In genomic region chr6:8079116-8079515, GRCh38 we compare ENCODE assay signal across 16 cellular contexts. TPM values are rescaled to one million over a fixed set of nuclear protein-coding genes. Genes with fewer than 3 reads are reported as not detected.
DNase-seq lines count a peak whose midpoint lies in the region; ATAC-seq and TF ChIP-seq lines count a peak whose summit lies in the region.
"Had no signal": no experiment of that assay in that cellular context is flagged by ENCODE, and none has a peak within 500 bp of the region (broad histone marks: within the 10 kb centered on the region; RNA-seq: fewer than 3 reads in every experiment).

No MANE protein-coding gene starts in this region.

- H2AFZ ChIP-seq in ACC112 (ENCODE audit: low read length, unreplicated experiment): no peak overlapping the region
- no peak overlapping the region for H2AFZ ChIP-seq in hepatocyte

- H4K20me1 ChIP-seq in hepatocyte (ENCODE audit: insufficient read depth, poor library complexity, severe bottlenecking): no peaks in the 10 kb centered on the region
- H4K20me1 ChIP-seq: BLaER1 had no signal

- ATAC-seq in GM21423 (IDR thresholded peaks at IDR 0.05; ENCODE audit: unreplicated experiment) (peak; percentile 46), omental fat pad (ENCODE audit: low FRiP score) (no peak), HG03196 (IDR thresholded peaks at IDR 0.05; ENCODE audit: unreplicated experiment) (no peak)

- H3K79me2 ChIP-seq in ACC112 (ENCODE audit: control insufficient read depth, insufficient read depth, low read length, unreplicated experiment) (peaks cover 7% of the 10 kb centered on the region), hepatocyte (peaks cover 2% of the 10 kb centered on the region)

- no peaks in the 10 kb centered on the region for H3K27me3 ChIP-seq in ACC112 (ENCODE audit: insufficient read depth, low read length)
- H3K27me3 ChIP-seq in hepatocyte: no peaks in the 10 kb centered on the region
- H3K27me3 ChIP-seq: BLaER1, SJCRH30 had no signal

- H3K4me3 ChIP-seq in ACC112 (ENCODE audit: low read depth, low read length) (no peak overlapping the region), hepatocyte (no peak overlapping the region)
- H3K4me3 ChIP-seq: BLaER1, SJCRH30 had no signal

- no peaks in the 10 kb centered on the region for H3K9me3 Mint-ChIP-seq in nephron

- TF ChIP-seq CTCF in hepatocyte (IDR thresholded peaks at IDR 0.05; ENCODE audit: poor library complexity) (no peak), nephron (IDR thresholded peaks at IDR 0.05; ENCODE audit: unreplicated experiment in 3 of 3) (no peak), omental fat pad (IDR thresholded peaks at IDR 0.05) (no peak)

- WGBS in hepatocyte (ENCODE audit: low lambda C conversion rate, missing lambda C conversion rate): 82% methylated on average over 2 of the region's 2 CpGs

- H3K4me1 ChIP-seq in ACC112 (ENCODE audit: control insufficient read depth, insufficient read depth, low read length, unreplicated experiment) (peaks cover 41% of the 10 kb centered on the region), hepatocyte (ENCODE audit: insufficient read depth) (peaks cover 13% of the 10 kb centered on the region)
- H3K4me1 ChIP-seq: SJCRH30 had no signal

- H3K36me3 Mint-ChIP-seq in nephron (ENCODE audit: low read depth): peaks cover 23% of the 10 kb centered on the region

- H3K27ac ChIP-seq in ACC112 (ENCODE audit: low read depth, low read length) (peak overlapping the region; percentile 98), hepatocyte (peak overlapping the region; percentile 68)
- H3K27ac ChIP-seq: BLaER1, KMS-11, RWPE1, SJCRH30 had no signal

- H3K4me2 ChIP-seq in hepatocyte: no peak overlapping the region
- H3K4me2 ChIP-seq: BLaER1, KMS-11 had no signal

- no peaks in the 10 kb centered on the region for H3K9me2 ChIP-seq in hepatocyte (replicated peaks; ENCODE audit: insufficient read depth)

- peak overlapping the region in 2 of 3 experiments; percentile 24 to 48 for H3K4me3 Mint-ChIP-seq in nephron

- H3K9me3 ChIP-seq in hepatocyte (ENCODE audit: low read depth): no peaks in the 10 kb centered on the region
- H3K9me3 ChIP-seq: BLaER1, SJCRH30 had no signal

- H3K4me1 Mint-ChIP-seq in nephron: peaks cover 28% of the 10 kb centered on the region

- peak overlapping the region; percentile 89 to 98 (median 96) for H3K27ac Mint-ChIP-seq in nephron

- DNase-seq in hepatocyte (ENCODE audit: low spot score): no peak
- DNase-seq in omental fat pad (ENCODE audit: low spot score): no peak
- no peak for DNase-seq in NCI-H187 (lab: John Stamatoyannopoulos, UW)
- DNase-seq: DMS 273 treated with DMSO at 0.1 percent for 48 hours, DND-41, NCI-H1694 treated with DMSO at 0.1 percent for 48 hours, NCI-H345, NCI-H524 treated with DMSO at 0.1 percent for 48 hours, SJCRH30 had no signal

- peaks cover 4% of the 10 kb centered on the region for H3K27me3 Mint-ChIP-seq in nephron (ENCODE audit: low read depth)

- H3K36me3 ChIP-seq in ACC112 (ENCODE audit: insufficient read depth, low read length) (peaks cover 5% of the 10 kb centered on the region; the same call in 1 of the 2 replicates), hepatocyte (replicated peaks; ENCODE audit: insufficient read depth, low read depth) (no peaks in the 10 kb centered on the region)

RNA-seq across cellular contexts. Expression of gene BLOC1S5, which starts 14.9 kb away (rescaled TPM):
- total RNA-seq in hepatocyte (17.6 and 21.5 TPM in 2 replicates), omental fat pad (10 to 100 TPM in 2 of 4 donors, 1 to 10 TPM in 2; 8.3 to 13.1 (median 10.5) TPM)
- polyA plus RNA-seq in hepatocyte: 9.9 and 16.8 TPM in 2 replicates

RNA-seq across cellular contexts. Expression of gene EEF1E1, which starts 23.2 kb away (rescaled TPM):
- total RNA-seq in hepatocyte (36.5 and 47.8 TPM in 2 replicates), omental fat pad (10 to 100 TPM; 14.3 to 32.9 (median 23.0) TPM)
- polyA plus RNA-seq in hepatocyte: 54.9 and 63.4 TPM in 2 replicates
